In the genomic region with DNA sequence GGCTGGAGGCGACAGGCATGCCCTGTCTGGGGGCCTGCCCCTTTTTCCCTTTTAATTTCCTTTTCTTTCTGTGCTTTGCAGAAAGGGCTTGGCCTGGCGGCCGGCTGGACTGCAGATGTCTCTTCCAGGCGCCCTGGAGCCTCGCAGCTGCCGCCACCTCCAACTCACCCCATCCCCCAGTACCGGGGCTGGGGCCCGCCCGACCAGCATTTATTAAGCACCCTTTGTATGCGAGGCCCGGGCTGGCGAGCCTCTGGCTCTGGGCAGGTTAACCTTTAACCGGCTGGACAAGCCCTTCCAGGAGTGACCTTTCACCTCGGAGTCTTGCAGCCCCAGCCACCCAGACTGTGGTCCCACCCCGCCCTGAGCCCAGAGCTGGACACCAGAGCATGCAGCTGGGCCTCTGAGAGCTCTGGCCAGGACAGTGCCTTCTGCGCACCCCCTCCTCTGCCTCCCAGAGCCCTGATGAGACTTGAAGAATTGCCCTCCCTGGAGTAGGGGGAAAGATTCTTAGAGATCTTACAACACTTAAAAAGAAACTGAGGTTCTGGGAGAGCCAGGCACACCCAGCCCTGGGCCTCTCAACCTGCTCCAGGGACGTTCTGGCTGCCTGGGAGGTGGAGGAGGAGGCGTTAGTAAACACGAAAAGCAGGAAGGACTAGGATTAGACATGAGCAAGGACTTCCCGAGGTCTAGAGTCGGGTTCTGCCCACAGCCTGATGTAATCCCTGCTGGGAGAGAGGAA, we compare ENCODE assay signal across 6 cellular contexts. TPM values are rescaled to one million over a fixed set of nuclear protein-coding genes. Genes with fewer than 3 reads are reported as not detected.
DNase-seq lines count a peak whose midpoint lies in the region; ATAC-seq and TF ChIP-seq lines count a peak whose summit lies in the region.

No MANE protein-coding gene starts in this region.

- no peak for DNase-seq in activated CD4-positive, alpha-beta T cell treated with anti-CD3 and anti-CD28 coated beads for 36 hours
- no peak for DNase-seq in activated CD4-positive, alpha-beta T cell treated with anti-CD3 and anti-CD28 coated beads, Interleukin-2, amount 50 U/mL, for 48 hours
- no peak for DNase-seq in chondrocyte (ENCODE audit: low spot score)
- peak; percentile 92 for DNase-seq in osteoblast (ENCODE audit: insufficient read length, low spot score, missing footprints)

- H3K4me1 Mint-ChIP-seq in activated CD4-positive, alpha-beta T cell treated with anti-CD3 and anti-CD28 coated beads for 36 hours: peaks cover 5% of the 10 kb centered on the region
- H3K4me1 Mint-ChIP-seq in chondrocyte (ENCODE audit: low read depth): peaks cover 43% of the 10 kb centered on the region

- peak overlapping the region; percentile 70 for H3K4me3 Mint-ChIP-seq in activated CD4-positive, alpha-beta T cell treated with anti-CD3 and anti-CD28 coated beads for 36 hours
- H3K4me3 Mint-ChIP-seq in chondrocyte (ENCODE audit: unreplicated experiment): peak overlapping the region; percentile 81

- CTCF ChIA-PET in activated CD4-positive, alpha-beta T cell treated with anti-CD3 and anti-CD28 coated beads for 36 hours (lab: Charles Lee): no interaction called here

- H3K27me3 ChIP-seq in osteoblast (ENCODE audit: insufficient read depth, low read length): no peaks in the 10 kb centered on the region

- H3K4me1 ChIP-seq in osteoblast (ENCODE audit: insufficient read depth, low read length): peaks cover 32% of the 10 kb centered on the region

- H3K9me3 Mint-ChIP-seq in activated CD4-positive, alpha-beta T cell treated with anti-CD3 and anti-CD28 coated beads for 36 hours (ENCODE audit: low read depth): no peaks in the 10 kb centered on the region
- H3K9me3 Mint-ChIP-seq in chondrocyte (ENCODE audit: low read depth): no peaks in the 10 kb centered on the region

- intact Hi-C loops in activated CD4-positive, alpha-beta T cell treated with anti-CD3 and anti-CD28 coated beads for 36 hours (cut with DNase I, micrococcal nuclease): no loop called here

- H3K36me3 Mint-ChIP-seq in activated CD4-positive, alpha-beta T cell treated with anti-CD3 and anti-CD28 coated beads for 36 hours (ENCODE audit: low read depth): no peaks in the 10 kb centered on the region
- H3K36me3 Mint-ChIP-seq in chondrocyte (ENCODE audit: low read depth): no peaks in the 10 kb centered on the region

- peaks cover 2% of the 10 kb centered on the region for H3K27me3 Mint-ChIP-seq in activated CD4-positive, alpha-beta T cell treated with anti-CD3 and anti-CD28 coated beads for 36 hours
- H3K27me3 Mint-ChIP-seq in chondrocyte (ENCODE audit: low read depth): no peaks in the 10 kb centered on the region

- H3K4me3 ChIP-seq in osteoblast (ENCODE audit: insufficient read depth, low read length): peak overlapping the region; percentile 72

- no peak overlapping the region for H3K27ac Mint-ChIP-seq in activated CD4-positive, alpha-beta T cell treated with anti-CD3 and anti-CD28 coated beads for 36 hours
- H3K27ac Mint-ChIP-seq in chondrocyte (ENCODE audit: unreplicated experiment): no peak overlapping the region

- H2AFZ ChIP-seq in osteoblast (ENCODE audit: low read length): no peak overlapping the region

- ATAC-seq in activated CD4-positive, alpha-beta T cell treated with anti-CD3 and anti-CD28 coated beads for 36 hours: no peak
- ATAC-seq in GM19467 (IDR thresholded peaks at IDR 0.05; ENCODE audit: unreplicated experiment): no peak
- ATAC-seq in GM18868 (IDR thresholded peaks at IDR 0.05; ENCODE audit: unreplicated experiment): no peak

- peaks cover 32% of the 10 kb centered on the region for H3K79me2 ChIP-seq in osteoblast (ENCODE audit: insufficient read depth, low read length)

- TF ChIP-seq CTCF in chondrocyte (IDR thresholded peaks at IDR 0.05) (no peak), osteoblast (IDR thresholded peaks at IDR 0.05; ENCODE audit: extremely low read depth, low read depth, low read length) (no peak)

- no peaks in the 10 kb centered on the region for H3K9me3 ChIP-seq in osteoblast (ENCODE audit: low read depth, low read length)

- peaks cover 14% of the 10 kb centered on the region for H4K20me1 ChIP-seq in osteoblast (ENCODE audit: insufficient read depth, low read length)

- H3K27ac ChIP-seq in osteoblast (ENCODE audit: low read depth, low read length): no peak overlapping the region

- peak overlapping the region; percentile 85 for H3K4me2 ChIP-seq in osteoblast (ENCODE audit: insufficient read depth, low read length)

- H3K36me3 ChIP-seq in osteoblast (ENCODE audit: insufficient read depth, low read length): no peaks in the 10 kb centered on the region

- POLR2A ChIA-PET in activated CD4-positive, alpha-beta T cell treated with anti-CD3 and anti-CD28 coated beads for 36 hours (lab: Charles Lee): interaction anchor here (0.6 kb wide), 1 partner anchor 12 kb away, joined by 3 read pairs; no protein-coding TSS in a partner anchor

RNA-seq across cellular contexts. Expression of a gene that starts 1.1 kb away (rescaled TPM):
- total RNA-seq in activated CD4-positive, alpha-beta T cell treated with anti-CD3 and anti-CD28 coated beads for 36 hours: 1 to 10 TPM; 7.4 to 7.9 TPM
- total RNA-seq in chondrocyte: 31.9 to 45.0 TPM (median 43.7 TPM) in 3 replicates
- total RNA-seq in osteoblast: 29.5 and 32.2 TPM in 2 replicates

RNA-seq across cellular contexts. Expression of a gene that starts 17.7 kb away (rescaled TPM):
- total RNA-seq in activated CD4-positive, alpha-beta T cell treated with anti-CD3 and anti-CD28 coated beads for 36 hours: under 1 TPM in 1 of 2 experiments, not detected in 1; 0.11 TPM
- total RNA-seq in chondrocyte (not detected in 3 replicates), osteoblast (not detected in 2 replicates)

RNA-seq across cellular contexts. Expression of a gene that starts 20.4 kb away (rescaled TPM):
- total RNA-seq in activated CD4-positive, alpha-beta T cell treated with anti-CD3 and anti-CD28 coated beads for 36 hours: 100 to 1,000 TPM; 109 to 132 TPM
- total RNA-seq in chondrocyte (83.3 to 100 TPM (median 91.2 TPM) in 3 replicates), osteoblast (74.8 and 76.7 TPM in 2 replicates)

RNA-seq across cellular contexts. Expression of a gene that starts 20.8 kb away (rescaled TPM):
- 10 to 100 TPM; 10.9 to 11.7 TPM for total RNA-seq in activated CD4-positive, alpha-beta T cell treated with anti-CD3 and anti-CD28 coated beads for 36 hours
- 21.1 to 23.8 TPM (median 22.3 TPM) in 3 replicates for total RNA-seq in chondrocyte
- total RNA-seq in osteoblast: 2.4 and 3.3 TPM in 2 replicates

RNA-seq across cellular contexts. Expression of a gene that starts 31.7 kb away (rescaled TPM):
- total RNA-seq in activated CD4-positive, alpha-beta T cell treated with anti-CD3 and anti-CD28 coated beads for 36 hours: 10 to 100 TPM; 22.6 to 24.5 TPM
- total RNA-seq in chondrocyte (27.3 to 31.7 TPM (median 29.9 TPM) in 3 replicates), osteoblast (22.4 and 25.7 TPM in 2 replicates)
